In the genomic region with DNA sequence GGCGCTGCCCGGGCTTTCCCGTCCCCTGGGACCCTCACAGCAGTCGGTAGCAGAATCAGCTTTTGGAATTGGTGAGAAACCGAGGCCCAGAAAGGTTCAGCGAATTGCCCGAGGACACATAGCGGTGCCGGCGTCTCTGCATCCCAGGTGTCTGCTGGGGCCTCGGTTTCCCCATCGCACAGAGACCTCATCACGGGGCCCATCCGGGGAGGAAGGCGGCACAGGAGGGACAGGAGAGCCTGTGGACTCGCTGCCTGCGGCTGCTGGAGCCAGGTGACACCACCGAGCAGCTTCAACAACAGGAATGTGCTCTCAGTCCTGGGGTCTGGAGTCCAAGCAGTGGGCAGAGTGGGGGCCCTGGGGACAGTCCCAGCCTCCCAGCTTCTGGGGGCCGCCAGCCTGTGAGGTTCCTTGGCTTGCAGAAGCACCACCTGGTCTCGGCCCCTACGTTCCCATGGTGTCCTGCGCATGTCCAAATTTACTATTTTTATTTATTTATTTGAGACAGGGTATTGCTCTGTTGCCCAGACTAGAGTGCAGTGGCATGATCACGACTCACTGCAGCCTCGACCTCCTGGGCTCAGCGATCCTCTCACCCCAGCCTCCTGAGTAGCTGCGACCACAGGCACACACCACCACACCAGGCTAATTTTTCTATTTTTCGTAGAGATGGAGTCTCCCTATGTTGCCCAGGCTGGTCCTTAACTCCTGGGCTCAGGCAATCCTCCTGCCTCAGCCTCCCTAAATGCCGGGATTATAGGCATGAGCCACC, we compare ENCODE assay signal across 8 cellular contexts. TPM values are rescaled to one million over a fixed set of nuclear protein-coding genes. Genes with fewer than 3 reads are reported as not detected.
DNase-seq lines count a peak whose midpoint lies in the region; ATAC-seq and TF ChIP-seq lines count a peak whose summit lies in the region.

No MANE protein-coding gene starts in this region.

- peaks cover 16% of the 10 kb centered on the region for H3K36me3 Mint-ChIP-seq in nephron (ENCODE audit: low read depth)

- H3K4me3 ChIP-seq in AG09309 (ENCODE audit: control insufficient read depth, low read depth, low read length) (peak overlapping the region; percentile 67), IMR-90 (ENCODE audit: insufficient read depth, low read depth, low read length) (peak overlapping the region; percentile 66), colonic mucosa (peak overlapping the region; percentile 100)

- peak overlapping the region in 2 of 3 experiments; percentile 22 to 95 for H3K27ac Mint-ChIP-seq in nephron

- no peaks in the 10 kb centered on the region for H3K27me3 Mint-ChIP-seq in nephron (ENCODE audit: low read depth)

- CTCF ChIA-PET in IMR-90 (lab: Yijun Ruan, JAX), result interaction anchor here (0.8 kb wide), 1 partner anchor 83 kb away, joined by 3 read pairs; no protein-coding TSS in a partner anchor

- ATAC-seq in IMR-90 (ENCODE audit: low read depth) (no peak), GM19452 (IDR thresholded peaks at IDR 0.05; ENCODE audit: unreplicated experiment) (no peak), GM21515 (IDR thresholded peaks at IDR 0.05; ENCODE audit: unreplicated experiment) (no peak), GM19397 (IDR thresholded peaks at IDR 0.05; ENCODE audit: unreplicated experiment) (no peak)

- H3K9ac ChIP-seq in IMR-90 (ENCODE audit: low read depth, low read length), result peak overlapping the region; percentile 43
- H3K9ac ChIP-seq in colonic mucosa (ENCODE audit: low read depth in 2 of 2, low read length in 2 of 2), result peak overlapping the region; percentile 28 to 82

- H3K27ac ChIP-seq in IMR-90 (ENCODE audit: insufficient read depth, low read length) (peak overlapping the region; percentile 35), colonic mucosa (peak overlapping the region; percentile 96)

- intact Hi-C loops in IMR-90 (cut with micrococcal nuclease) (no loop called here), colonic mucosa (cut with DNase I) (no loop called here)

- H3K36me3 ChIP-seq in IMR-90 (ENCODE audit: control insufficient read depth, insufficient read depth, low read length), result peaks cover 8% of the 10 kb centered on the region
- no peaks in the 10 kb centered on the region for H3K36me3 ChIP-seq in colonic mucosa

- peak overlapping the region; percentile 77 for H3K4ac ChIP-seq in IMR-90 (ENCODE audit: low read depth, low read length)

- dilution Hi-C loops in IMR-90 (cut with HindIII; ENCODE audit: low sequenced_read_pairs, unreplicated experiment), result no loop called here

- peak overlapping the region; percentile 85 to 95 (median 92) for H3K4me3 Mint-ChIP-seq in nephron

- peaks cover 16 to 37% of the 10 kb centered on the region in 2 experiments for H3K79me1 ChIP-seq in IMR-90 (ENCODE audit: low read depth in 1 of 2, low read length in 2 of 2)

- H3K18ac ChIP-seq in IMR-90 (ENCODE audit: low read depth, low read length), result no peak overlapping the region; the same call in 1 of the 2 replicates

- no peaks in the 10 kb centered on the region; the same call in 1 of the 2 replicates for H3K9me1 ChIP-seq in IMR-90 (ENCODE audit: insufficient read depth, low read length)

- no peaks in the 10 kb centered on the region for H3K9me3 Mint-ChIP-seq in nephron

- H2BK120ac ChIP-seq in IMR-90 (ENCODE audit: low read depth, low read length), result no peak overlapping the region

- H3K4me2 ChIP-seq in IMR-90 (ENCODE audit: low read depth, low read length), result peak overlapping the region; percentile 88

- 36% methylated on average over 6 of the region's 28 CpGs; no CpG with 5 or more reads in 1 of the 2 experiments for WGBS in IMR-90 (ENCODE audit: extremely low coverage in 2 of 2, insufficient read length in 1 of 2), 2 experiments

- in situ Hi-C loops in IMR-90 (cut with MboI; ENCODE audit: low sequenced_read_pairs), result no loop called here

- H3K23ac ChIP-seq in IMR-90 (ENCODE audit: low read depth, low read length), result no peak overlapping the region

- no peaks in the 10 kb centered on the region for H3K27me3 ChIP-seq in IMR-90 (ENCODE audit: control insufficient read depth, insufficient read depth, low read length)
- H3K27me3 ChIP-seq in colonic mucosa, result no peaks in the 10 kb centered on the region

- peak overlapping the region; percentile 47; the same call in 1 of the 3 replicates for H2BK15ac ChIP-seq in IMR-90 (ENCODE audit: low read depth, low read length)

- peaks cover 39% of the 10 kb centered on the region for H4K20me1 ChIP-seq in IMR-90 (ENCODE audit: insufficient read depth, low read length)

- POLR2A ChIA-PET in IMR-90 (lab: Charles Lee; ENCODE audit: unreplicated experiment), result no interaction called here

- no peak overlapping the region for H2BK5ac ChIP-seq in IMR-90 (ENCODE audit: low read depth, low read length, poor library complexity, severe bottlenecking)

- peak overlapping the region; percentile 58 to 97; a peak in 3 of 4 replicates for H4K8ac ChIP-seq in IMR-90 (ENCODE audit: low read depth in 2 of 2, low read length in 2 of 2)

- peak overlapping the region; percentile 46 for H3K14ac ChIP-seq in IMR-90 (replicated peaks; ENCODE audit: low read depth, low read length)

- TF ChIP-seq CTCF in AG09309 (IDR thresholded peaks at IDR 0.05; ENCODE audit: control insufficient read depth, insufficient read depth, low read depth, low read length, missing control alignments) (no peak), IMR-90 (conservative IDR thresholded peaks at IDR 0.05; ENCODE audit: low read depth, low read length) (no peak), colonic mucosa (IDR thresholded peaks at IDR 0.05) (no peak), nephron (IDR thresholded peaks at IDR 0.05; ENCODE audit: unreplicated experiment in 3 of 3) (no peak)

- H2BK20ac ChIP-seq in IMR-90 (ENCODE audit: low read depth, low read length), result no peak overlapping the region

- peaks cover 24% of the 10 kb centered on the region for H3K4me1 Mint-ChIP-seq in nephron

- H3K4me1 ChIP-seq in IMR-90 (ENCODE audit: control insufficient read depth, insufficient read depth, low read length) (peaks cover 4% of the 10 kb centered on the region), colonic mucosa (peaks cover 20% of the 10 kb centered on the region)

- H3K9me3 ChIP-seq in IMR-90 (ENCODE audit: control insufficient read depth, insufficient read depth, low read length) (no peaks in the 10 kb centered on the region), colonic mucosa (no peaks in the 10 kb centered on the region)

- H3K56ac ChIP-seq in IMR-90 (ENCODE audit: extremely low read depth, insufficient read depth, low read length), result no peak overlapping the region

- no peak overlapping the region for H4K91ac ChIP-seq in IMR-90 (ENCODE audit: insufficient read depth, low read depth, low read length)

- H2AK5ac ChIP-seq in IMR-90 (ENCODE audit: low read depth, low read length), result peak overlapping the region; percentile 54; the same call in 1 of the 2 replicates

- BruUV-seq in IMR-90 (replicated peaks; lab: Mats Ljungman, UMichigan), result no TSS peak

- no peak for TF ChIP-seq POLR2A in IMR-90 (IDR thresholded peaks at IDR 0.05; ENCODE audit: low read depth, low read length)

- TF ChIP-seq RAD21 in IMR-90 (IDR thresholded peaks at IDR 0.05; ENCODE audit: low read length), result no peak

- DNase-seq in AG09309 (ENCODE audit: low read depth), result no peak
- no peak for DNase-seq in IMR-90
- no peak for DNase-seq in colonic mucosa
- no peak for DNase-seq in NAMALWA (ENCODE audit: low spot score)

- peak overlapping the region; percentile 87 for H2AK9ac ChIP-seq in IMR-90 (replicated peaks; ENCODE audit: low read depth, low read length, poor library complexity)

- peak overlapping the region; percentile 98 for H2AFZ ChIP-seq in IMR-90 (replicated peaks; ENCODE audit: low read length, poor library complexity)

- peak overlapping the region; percentile 90 for H4K5ac ChIP-seq in IMR-90 (ENCODE audit: low read depth, low read length)

TF ChIP-seq in IMR-90, 13 proteins besides CTCF, POLR2A, EP300 and RAD21 (continues in another document):
- TF ChIP-seq SMC3 (IDR thresholded peaks at IDR 0.05; ENCODE audit: low read depth, low read length), result no peak
- TF ChIP-seq, protein P1, sequence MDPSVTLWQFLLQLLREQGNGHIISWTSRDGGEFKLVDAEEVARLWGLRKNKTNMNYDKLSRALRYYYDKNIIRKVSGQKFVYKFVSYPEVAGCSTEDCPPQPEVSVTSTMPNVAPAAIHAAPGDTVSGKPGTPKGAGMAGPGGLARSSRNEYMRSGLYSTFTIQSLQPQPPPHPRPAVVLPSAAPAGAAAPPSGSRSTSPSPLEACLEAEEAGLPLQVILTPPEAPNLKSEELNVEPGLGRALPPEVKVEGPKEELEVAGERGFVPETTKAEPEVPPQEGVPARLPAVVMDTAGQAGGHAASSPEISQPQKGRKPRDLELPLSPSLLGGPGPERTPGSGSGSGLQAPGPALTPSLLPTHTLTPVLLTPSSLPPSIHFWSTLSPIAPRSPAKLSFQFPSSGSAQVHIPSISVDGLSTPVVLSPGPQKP (IDR thresholded peaks at IDR 0.05; ENCODE audit: borderline replicate concordance, low read depth, low read length), result no peak
- TF ChIP-seq BHLHE40 (IDR thresholded peaks at IDR 0.05; ENCODE audit: low read depth, low read length), result no peak
- no peak for TF ChIP-seq CEBPB (IDR thresholded peaks at IDR 0.05; ENCODE audit: low read depth, low read length)
- TF ChIP-seq MXI1 (IDR thresholded peaks at IDR 0.05; ENCODE audit: borderline replicate concordance, low read depth, low read length), result no peak
- no peak for TF ChIP-seq FOS (IDR thresholded peaks at IDR 0.05; ENCODE audit: low read depth, low read length)
- TF ChIP-seq RCOR1 (IDR thresholded peaks at IDR 0.05; ENCODE audit: insufficient replicate concordance, low read length), result no peak
- TF ChIP-seq NFE2L2 (IDR thresholded peaks at IDR 0.05; ENCODE audit: low read depth, low read length), result no peak
- no peak for TF ChIP-seq MAZ (IDR thresholded peaks at IDR 0.05; ENCODE audit: borderline replicate concordance, low read depth, low read length)
- TF ChIP-seq RFX5 (IDR thresholded peaks at IDR 0.05; ENCODE audit: low read depth, low read length), result no peak
- no peak for TF ChIP-seq CHD1 (IDR thresholded peaks at IDR 0.05; ENCODE audit: low read depth, low read length)
- TF ChIP-seq MAFK (IDR thresholded peaks at IDR 0.05; ENCODE audit: low read depth, low read length), result no peak

RNA-seq across cellular contexts. Expression of a gene that starts 0.5 kb away (rescaled TPM):
- total RNA-seq in IMR-90 (2012; rRNA removed) (3.9 and 6.4 TPM in 2 replicates), colonic mucosa (10 to 100 TPM; 11.6 to 16.5 TPM)
- 7.3 and 7.8 TPM in 2 replicates for polyA plus RNA-seq in IMR-90 (2012; rRNA removed)
- 4.9 and 5.4 TPM in 2 replicates for polyA plus RNA-seq in IMR-90 (2012; cell fraction: cytosol; rRNA removed)
- 18.9 and 24.1 TPM in 2 replicates for polyA plus RNA-seq in IMR-90 (2012; cell fraction: nucleus; rRNA removed; ENCODE audit: low replicate concordance)

RNA-seq across cellular contexts. Expression of a gene that starts 7.1 kb away (rescaled TPM):
- total RNA-seq in IMR-90 (2012; rRNA removed), result not detected in 2 replicates
- polyA plus RNA-seq in IMR-90 (2012; rRNA removed), result not detected in 2 replicates
- 0.03 TPM in 2 replicates for polyA plus RNA-seq in IMR-90 (2012; cell fraction: cytosol; rRNA removed)
- 0.13 and 0.48 TPM in 2 replicates for polyA plus RNA-seq in IMR-90 (2012; cell fraction: nucleus; rRNA removed; ENCODE audit: low replicate concordance)
- 1 to 10 TPM; 2.7 to 4.5 TPM for total RNA-seq in colonic mucosa

RNA-seq across cellular contexts. Expression of a gene that starts 21.4 kb away (rescaled TPM):
- total RNA-seq in IMR-90 (2012; rRNA removed), result 1.4 and 2.2 TPM in 2 replicates
- polyA plus RNA-seq in IMR-90 (2012; rRNA removed), result 1.9 and 2.0 TPM in 2 replicates
- 1.3 and 2.4 TPM in 2 replicates for polyA plus RNA-seq in IMR-90 (2012; cell fraction: cytosol; rRNA removed)
- 2.9 and 5.6 TPM in 2 replicates for polyA plus RNA-seq in IMR-90 (2012; cell fraction: nucleus; rRNA removed; ENCODE audit: low replicate concordance)
- total RNA-seq in colonic mucosa, result 100 to 1,000 TPM; 107 to 201 TPM

Comparison
In these comparisons a context has a peak if more than half of its experiments do, and no peak if none do; other contexts are left out.
1. RNA of a gene that starts 21.4 kb away (total RNA-seq): 107 to 201 TPM in colonic mucosa; 1.4 to 2.2 TPM in IMR-90; every median in the first group is over 10 times any median in the second.
2. Peak in every context shown above with its lines, with median percentiles within 50 percentile points of each other: H3K4me3 ChIP-seq.